ENCODE assay signal across 8 cellular contexts in genomic region chr4:151031831-151032605, GRCh38. TPM values are rescaled to one million over a fixed set of nuclear protein-coding genes. Genes with fewer than 3 reads are reported as not detected.
DNase-seq lines count a peak whose midpoint lies in the region; ATAC-seq and TF ChIP-seq lines count a peak whose summit lies in the region.

No MANE protein-coding gene starts in this region.

- peak overlapping the region; percentile 70 for H3K27ac Mint-ChIP-seq in activated naive CD8-positive, alpha-beta T cell treated with anti-CD3 and anti-CD28 coated beads, Interleukin-2, amount 10 ng/mL, durations not matched to agents 7 days and 5 days
- H3K27ac Mint-ChIP-seq in stimulated activated memory B cell treated with anti-CD40 and anti-IgM and Interleukin-4, amounts not matched to agents 10 μg/mL and 1 μg/mL and 100 μg/mL, for 72 hours = peak overlapping the region; percentile 34

- H3K4me1 Mint-ChIP-seq in activated naive CD8-positive, alpha-beta T cell treated with anti-CD3 and anti-CD28 coated beads, Interleukin-2, amount 10 ng/mL, durations not matched to agents 7 days and 5 days = peaks cover 12% of the 10 kb centered on the region
- H3K4me1 Mint-ChIP-seq in stimulated activated memory B cell treated with anti-CD40 and anti-IgM and Interleukin-4, amounts not matched to agents 10 μg/mL and 1 μg/mL and 100 μg/mL, for 72 hours = peaks cover 23% of the 10 kb centered on the region

- no peaks in the 10 kb centered on the region for H3K9me3 ChIP-seq in tibial artery

- ATAC-seq in GM18909 (IDR thresholded peaks at IDR 0.05; ENCODE audit: poor library complexity, unreplicated experiment) (peak; percentile 65), HG03442 (IDR thresholded peaks at IDR 0.05; ENCODE audit: unreplicated experiment) (peak; percentile 69), HG03139 (IDR thresholded peaks at IDR 0.05; ENCODE audit: unreplicated experiment) (no peak)
- peak; percentile 36 for ATAC-seq in activated naive CD8-positive, alpha-beta T cell treated with anti-CD3 and anti-CD28 coated beads, Interleukin-2, amount 10 ng/mL, durations not matched to agents 7 days and 5 days (ENCODE audit: low read depth)
- ATAC-seq in stimulated activated memory B cell treated with anti-CD40 and anti-IgM and Interleukin-4, amounts not matched to agents 10 μg/mL and 1 μg/mL and 100 μg/mL, for 72 hours = peak; percentile 70

- intact Hi-C loops in tibial artery (cut with DNase I; ENCODE audit: low total_unique reads) = no loop called here

- no peaks in the 10 kb centered on the region for H3K4me1 ChIP-seq in tibial artery

- POLR2A ChIA-PET in activated naive CD8-positive, alpha-beta T cell treated with anti-CD3 and anti-CD28 coated beads, Interleukin-2, amount 10 ng/mL, durations not matched to agents 7 days and 5 days (lab: Charles Lee) = interaction anchor here (0.6 to 1.1 kb wide), 2 partner anchors 16 to 24 kb away, joined by 3 to 9 read pairs; no protein-coding TSS in a partner anchor

- H3K4me3 ChIP-seq in tibial artery = no peak overlapping the region

- peak overlapping the region; percentile 79 for H3K4me3 Mint-ChIP-seq in activated naive CD8-positive, alpha-beta T cell treated with anti-CD3 and anti-CD28 coated beads, Interleukin-2, amount 10 ng/mL, durations not matched to agents 7 days and 5 days
- peak overlapping the region; percentile 7 for H3K4me3 Mint-ChIP-seq in stimulated activated memory B cell treated with anti-CD40 and anti-IgM and Interleukin-4, amounts not matched to agents 10 μg/mL and 1 μg/mL and 100 μg/mL, for 72 hours

- H3K27ac ChIP-seq in tibial artery = no peak overlapping the region

- peaks cover 1% of the 10 kb centered on the region for H3K9me3 Mint-ChIP-seq in activated naive CD8-positive, alpha-beta T cell treated with anti-CD3 and anti-CD28 coated beads, Interleukin-2, amount 10 ng/mL, durations not matched to agents 7 days and 5 days
- H3K9me3 Mint-ChIP-seq in stimulated activated memory B cell treated with anti-CD40 and anti-IgM and Interleukin-4, amounts not matched to agents 10 μg/mL and 1 μg/mL and 100 μg/mL, for 72 hours = no peaks in the 10 kb centered on the region

- DNase-seq in A172 (ENCODE audit: low spot score) (peak; percentile 61), NCI-H2081 (lab: John Stamatoyannopoulos, UW) (no peak), tibial artery (no peak)
- DNase-seq in activated naive CD8-positive, alpha-beta T cell treated with anti-CD3 and anti-CD28 coated beads, Interleukin-2, amount 10 ng/mL, durations not matched to agents 7 days and 5 days = no peak

- no peaks in the 10 kb centered on the region for H3K27me3 Mint-ChIP-seq in activated naive CD8-positive, alpha-beta T cell treated with anti-CD3 and anti-CD28 coated beads, Interleukin-2, amount 10 ng/mL, durations not matched to agents 7 days and 5 days
- H3K27me3 Mint-ChIP-seq in stimulated activated memory B cell treated with anti-CD40 and anti-IgM and Interleukin-4, amounts not matched to agents 10 μg/mL and 1 μg/mL and 100 μg/mL, for 72 hours = peaks cover 30% of the 10 kb centered on the region

- H3K27me3 ChIP-seq in tibial artery = no peaks in the 10 kb centered on the region

- no peak for TF ChIP-seq CTCF in tibial artery (IDR thresholded peaks at IDR 0.05)

- H3K36me3 Mint-ChIP-seq in activated naive CD8-positive, alpha-beta T cell treated with anti-CD3 and anti-CD28 coated beads, Interleukin-2, amount 10 ng/mL, durations not matched to agents 7 days and 5 days = no peaks in the 10 kb centered on the region
- H3K36me3 Mint-ChIP-seq in stimulated activated memory B cell treated with anti-CD40 and anti-IgM and Interleukin-4, amounts not matched to agents 10 μg/mL and 1 μg/mL and 100 μg/mL, for 72 hours = no peaks in the 10 kb centered on the region

- no peaks in the 10 kb centered on the region for H3K36me3 ChIP-seq in tibial artery

RNA-seq across cellular contexts. Expression of gene LRBA, which starts 16.9 kb away (rescaled TPM):
- 25.9 and 27.4 TPM in 2 replicates for total RNA-seq in A172 (2014; rRNA removed; shearing (Covaris generic))
- total RNA-seq in activated naive CD8-positive, alpha-beta T cell treated with anti-CD3 and anti-CD28 coated beads, Interleukin-2, amount 10 ng/mL, durations not matched to agents 7 days and 5 days = 10 to 100 TPM; 47.9 to 50.6 TPM
